In genomic region chr17:64615025-64615677, GRCh38 we compare ENCODE assay signal across 13 cellular contexts. TPM values are rescaled to one million over a fixed set of nuclear protein-coding genes. Genes with fewer than 3 reads are reported as not detected.
DNase-seq lines count a peak whose midpoint lies in the region; FAIRE-seq and TF ChIP-seq lines count a peak whose summit lies in the region.
"Had no signal": no experiment of that assay in that cellular context is flagged by ENCODE, and none has a peak within 500 bp of the region (broad histone marks: within the 10 kb centered on the region; RNA-seq: fewer than 3 reads in every experiment).

No MANE protein-coding gene starts in this region.

- TF ChIP-seq POLR2A in endothelial cell of umbilical vein (IDR thresholded peaks at IDR 0.05; ENCODE audit: low read depth, low read length) (no peak), stomach (IDR thresholded peaks at IDR 0.05) (no peak)

- H3K27ac ChIP-seq in endothelial cell of umbilical vein (ENCODE audit: insufficient read depth, low read depth, low read length), result peak overlapping the region; percentile 26
- no peak overlapping the region for H3K27ac ChIP-seq in stomach

- H3K9me3 ChIP-seq in endothelial cell of umbilical vein (replicated peaks; ENCODE audit: control insufficient read depth, insufficient read depth, low read length), result no peaks in the 10 kb centered on the region
- no peaks in the 10 kb centered on the region for H3K9me3 ChIP-seq in stomach

- H3K4me3 Mint-ChIP-seq in nephron progenitor cell, result no peak overlapping the region
- H3K4me3 Mint-ChIP-seq: naive thymus-derived CD8-positive, alpha-beta T cell had no signal

- intact Hi-C loops in endothelial cell of umbilical vein (cut with micrococcal nuclease), result no loop called here
- intact Hi-C loops in stomach (cut with DNase I; ENCODE audit: low total_unique reads), result no loop called here

- peak overlapping the region; percentile 19 for H3K4me2 ChIP-seq in endothelial cell of umbilical vein (ENCODE audit: insufficient read depth, low read length)

- FAIRE-seq in endothelial cell of umbilical vein (lab: Jason Lieb, UNC), result no peak
- FAIRE-seq: TTC549 had no signal

- peak overlapping the region; percentile 8 for H3K27ac Mint-ChIP-seq in nephron progenitor cell

- WGBS in stomach, 5 donors, result 20 to 38% (median 31%) methylated on average over 3 of the region's 3 CpGs

- H3K27me3 ChIP-seq in endothelial cell of umbilical vein (ENCODE audit: control insufficient read depth in 2 of 2, insufficient read depth in 2 of 2, low read length in 2 of 2) (no peaks in the 10 kb centered on the region), stomach (no peaks in the 10 kb centered on the region)

- no peaks in the 10 kb centered on the region for H3K36me3 Mint-ChIP-seq in nephron progenitor cell (ENCODE audit: low read depth)

- dilution Hi-C loops in endothelial cell of umbilical vein (cut with MboI; ENCODE audit: extremely low pct_ligation_motif_present, low sequenced_read_pairs), result no loop called here

- H4K20me1 ChIP-seq in endothelial cell of umbilical vein (replicated peaks; ENCODE audit: control insufficient read depth, extremely low read depth, insufficient read depth, low read length), result peaks cover 23% of the 10 kb centered on the region

- peaks cover 100% of the 10 kb centered on the region for H3K79me2 ChIP-seq in endothelial cell of umbilical vein (ENCODE audit: control insufficient read depth, insufficient read depth, low read length)

- peaks cover 45% of the 10 kb centered on the region for H3K4me1 ChIP-seq in endothelial cell of umbilical vein (ENCODE audit: control insufficient read depth, extremely low read depth, insufficient read depth, low read length)
- peaks cover 6 to 81% (median 44%) of the 10 kb centered on the region in 4 donors for H3K4me1 ChIP-seq in stomach

- no peak overlapping the region for H3K4me3 ChIP-seq in AG10803 (ENCODE audit: low read length)
- no peak overlapping the region for H3K4me3 ChIP-seq in endothelial cell of umbilical vein (replicated peaks in 1 of 3; ENCODE audit: insufficient read depth in 1 of 3, low read depth in 1 of 3, low read length in 3 of 3)
- H3K4me3 ChIP-seq in stomach, result no peak overlapping the region

- peak; percentile 80 for DNase-seq in AG10803 (ENCODE audit: low read depth)
- DNase-seq in M059J (ENCODE audit: low read depth), result peak; percentile 46
- DNase-seq in endothelial cell of umbilical vein (ENCODE audit: low read depth, low spot score), result peak; percentile 59
- DNase-seq in nephron progenitor cell, result no peak
- DNase-seq in amygdala (lab: John Stamatoyannopoulos, UW), result no peak
- DNase-seq in stomach, result no peak
- no peak for DNase-seq in HPDE6-E6E7 (ENCODE audit: extremely low spot score)
- no peak for DNase-seq in activated effector memory CD4-positive, alpha-beta T cell treated with Interleukin-2 at 50 U/mL for 16 hours
- DNase-seq: activated CD8-positive, alpha-beta memory T cell treated with anti-CD3 and anti-CD28 coated beads, Interleukin-2, amount 50 U/mL, for 48 hours; naive thymus-derived CD8-positive, alpha-beta T cell; NCI-H1092 treated with DMSO at 0.1 percent for 48 hours; stimulated activated CD4-positive, alpha-beta T cell treated with anti-CD3 and anti-CD28 coated beads, Interleukin-15, amount 100 ng/mL, for 24 hours had no signal

- POLR2A ChIA-PET in endothelial cell of umbilical vein (lab: Charles Lee), result no interaction called here

- no TSS peak for BruUV-seq in endothelial cell of umbilical vein (replicated peaks; lab: Mats Ljungman, UMichigan)

- TF ChIP-seq EP300 in stomach (IDR thresholded peaks at IDR 0.05), result no peak

- H2AFZ ChIP-seq in endothelial cell of umbilical vein (ENCODE audit: low read depth, low read length), result no peak overlapping the region

- CTCF ChIA-PET in endothelial cell of umbilical vein (lab: Charles Lee), result interaction anchor here (1.0 to 1.9 kb wide), 5 partner anchors 8 to 34 kb away, joined by 3 to 7 read pairs (median 3); no protein-coding TSS in a partner anchor

- TF ChIP-seq CTCF in AG10803 (conservative IDR thresholded peaks at IDR 0.05; ENCODE audit: low read length) (no peak), endothelial cell of umbilical vein (IDR thresholded peaks at IDR 0.05; ENCODE audit: extremely low read depth in 1 of 2, insufficient read depth in 1 of 2, low read depth in 1 of 2, low read length in 2 of 2) (no peak), nephron progenitor cell (IDR thresholded peaks at IDR 0.05) (no peak), stomach (IDR thresholded peaks at IDR 0.05) (no peak)

- H3K9me1 ChIP-seq in endothelial cell of umbilical vein (replicated peaks; ENCODE audit: control insufficient read depth, extremely low read depth, insufficient read depth, low read length), result no peaks in the 10 kb centered on the region

- no peaks in the 10 kb centered on the region for H3K9me3 Mint-ChIP-seq in nephron progenitor cell
- H3K9me3 Mint-ChIP-seq: naive thymus-derived CD8-positive, alpha-beta T cell had no signal

- H3K36me3 ChIP-seq in endothelial cell of umbilical vein (ENCODE audit: control insufficient read depth in 2 of 2, extremely low read depth in 1 of 2, insufficient read depth in 2 of 2, low read length in 2 of 2), result no peaks in the 10 kb centered on the region
- no peaks in the 10 kb centered on the region for H3K36me3 ChIP-seq in stomach

- H3K27me3 Mint-ChIP-seq in nephron progenitor cell (ENCODE audit: low read depth, poor library complexity), result no peaks in the 10 kb centered on the region
- H3K27me3 Mint-ChIP-seq: naive thymus-derived CD8-positive, alpha-beta T cell had no signal

- no peak overlapping the region for H3K9ac ChIP-seq in endothelial cell of umbilical vein (replicated peaks; ENCODE audit: extremely low read depth, insufficient read depth, low read length)

- H3K4me1 Mint-ChIP-seq in nephron progenitor cell, result peaks cover 5% of the 10 kb centered on the region

TF ChIP-seq in endothelial cell of umbilical vein, 7 proteins besides CTCF, POLR2A, EP300 and RAD21:
- TF ChIP-seq POLR2AphosphoS5 (IDR thresholded peaks at IDR 0.05; ENCODE audit: insufficient read depth, low read depth, low read length) (no peak), MAX (IDR thresholded peaks at IDR 0.05; ENCODE audit: insufficient read depth, insufficient read length) (no peak), JUN (IDR thresholded peaks at IDR 0.05; ENCODE audit: borderline replicate concordance, insufficient read depth, insufficient read length, low read depth) (no peak), MYC (IDR thresholded peaks at IDR 0.05; ENCODE audit: low read depth, low read length) (no peak), EZH2 (IDR thresholded peaks at IDR 0.05; ENCODE audit: borderline replicate concordance, low read depth, low read length, severe bottlenecking) (no peak), GATA2 (IDR thresholded peaks at IDR 0.05; ENCODE audit: insufficient read depth, insufficient read length, low read depth, low read length) (no peak), FOS (IDR thresholded peaks at IDR 0.05; ENCODE audit: borderline replicate concordance, insufficient read depth, low read length) (no peak)

RNA-seq across cellular contexts. Expression of gene SMURF2, which starts 47.0 kb away (rescaled TPM):
- 43.3 and 68.7 TPM in 2 replicates for total RNA-seq in M059J (2014; rRNA removed; shearing (Covaris generic))
- total RNA-seq in endothelial cell of umbilical vein (105 and 108 TPM in 2 replicates), stomach (10 to 100 TPM in 4 of 5 donors, 1 to 10 TPM in 1; 2.6 to 54.3 (median 26.3) TPM)
- polyA plus RNA-seq in endothelial cell of umbilical vein (23.8 and 32.9 TPM in 2 replicates), stomach (1 to 10 TPM; 4.1 to 9.9 (median 7.9) TPM)
- 39.6 and 40.3 TPM in 2 replicates for polyA plus RNA-seq in endothelial cell of umbilical vein (2011; cell fraction: cytosol; rRNA removed)
- polyA plus RNA-seq in endothelial cell of umbilical vein (2011; cell fraction: nucleus; rRNA removed), result 103 and 124 TPM in 2 replicates
- polyA plus RNA-seq in endothelial cell of umbilical vein (2012), result 124 and 143 TPM in 2 replicates
- polyA minus RNA-seq in endothelial cell of umbilical vein, result 143 and 160 TPM in 2 replicates
- 9.0 TPM for polyA minus RNA-seq in endothelial cell of umbilical vein (2011; cell fraction: cytosol; rRNA and poly(A)+ RNA removed)
- polyA minus RNA-seq in endothelial cell of umbilical vein (2011; cell fraction: nucleus; rRNA and poly(A)+ RNA removed), result 144 and 211 TPM in 2 replicates

Comparison
In these comparisons a context has a peak if more than half of its experiments do, and no peak if none do; other contexts are left out.
1. DNase-seq: peak in AG10803 (single experiment), M059J (single experiment) and endothelial cell of umbilical vein (single experiment); none in nephron progenitor cell (single experiment), amygdala (0 of 56), stomach (single experiment), HPDE6-E6E7 (single experiment) and activated effector memory CD4-positive, alpha-beta T cell treated with Interleukin-2 at 50 U/mL for 16 hours (single experiment).